18 cellular contexts compared by ENCODE assay signal in the genomic region with DNA sequence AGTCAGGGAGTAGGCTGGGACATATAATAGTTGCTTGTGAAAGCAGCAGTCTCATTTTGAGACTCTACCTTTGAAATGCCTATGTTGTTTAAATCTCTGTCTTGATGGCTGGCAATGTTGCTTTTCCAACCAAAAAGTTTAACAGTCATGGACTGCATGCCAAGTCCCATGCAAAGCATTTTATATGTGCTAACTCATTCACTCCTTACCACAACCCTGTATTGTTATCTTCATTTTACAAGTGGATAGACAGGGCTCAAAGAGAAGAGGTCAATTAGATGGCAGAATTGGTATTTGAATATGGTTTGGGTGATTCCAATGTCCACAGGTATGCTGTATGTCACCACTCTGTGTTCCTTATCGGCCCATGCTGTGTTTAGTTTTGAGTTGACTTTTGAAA.
DNase-seq lines count a peak whose midpoint lies in the region; ATAC-seq and TF ChIP-seq lines count a peak whose summit lies in the region.
"Had no signal": no experiment of that assay in that cellular context is flagged by ENCODE, and none has a peak within 500 bp of the region (broad histone marks: within the 10 kb centered on the region; RNA-seq: fewer than 3 reads in every experiment).

No MANE protein-coding gene starts in this region.

- H3K9me3 Mint-ChIP-seq in neural progenitor cell = no peaks in the 10 kb centered on the region

- H3K4me3 ChIP-seq in AG09309 (ENCODE audit: control insufficient read depth, low read depth, low read length) (no peak overlapping the region), fibroblast of the aortic adventitia (ENCODE audit: low read depth, low read length) (no peak overlapping the region), prostate gland (no peak overlapping the region), neural progenitor cell (no peak overlapping the region), left lung (no peak overlapping the region)
- H3K4me3 ChIP-seq: A549, BLaER1, GM12878, GM23248 had no signal

- H3K4me3 Mint-ChIP-seq in neural progenitor cell = no peak overlapping the region
- H3K4me3 Mint-ChIP-seq: CD14-positive monocyte; CD4-positive, alpha-beta memory T cell had no signal

- no peak for TF ChIP-seq POLR2A in prostate gland (IDR thresholded peaks at IDR 0.05)

- H3K79me2 ChIP-seq in neural progenitor cell (ENCODE audit: low read depth) = no peaks in the 10 kb centered on the region

- no peaks in the 10 kb centered on the region for H4K20me1 ChIP-seq in neural progenitor cell (ENCODE audit: low read depth)
- H4K20me1 ChIP-seq: BLaER1 had no signal

- intact Hi-C loops in prostate gland (cut with DNase I) = no loop called here
- intact Hi-C loops in left lung (cut with DNase I) = no loop called here

- peaks cover 2% of the 10 kb centered on the region for H3K27me3 Mint-ChIP-seq in neural progenitor cell (ENCODE audit: insufficient read depth, low read depth)

- ATAC-seq in left lung = no peak
- ATAC-seq: A549, GM12878 had no signal

- no peak for TF ChIP-seq CTCF in AG09309 (IDR thresholded peaks at IDR 0.05; ENCODE audit: control insufficient read depth, insufficient read depth, low read depth, low read length, missing control alignments)
- TF ChIP-seq CTCF in fibroblast of the aortic adventitia (IDR thresholded peaks at IDR 0.05; ENCODE audit: insufficient read depth, low read length) = no peak
- no peak for TF ChIP-seq CTCF in prostate gland (IDR thresholded peaks at IDR 0.05)
- TF ChIP-seq CTCF in neural progenitor cell (IDR thresholded peaks at IDR 0.05) = no peak
- no peak for TF ChIP-seq CTCF in left lung (IDR thresholded peaks at IDR 0.05)

- H3F3A ChIP-seq in neural progenitor cell (ENCODE audit: low read depth) = no peaks in the 10 kb centered on the region

- no peak overlapping the region for H3K9ac ChIP-seq in neural progenitor cell
- H3K9ac ChIP-seq: BLaER1, GM23248 had no signal

- H3K4me1 ChIP-seq in prostate gland (replicated peaks) (no peaks in the 10 kb centered on the region), neural progenitor cell (no peaks in the 10 kb centered on the region), left lung (no peaks in the 10 kb centered on the region)
- H3K4me1 ChIP-seq: A549, BLaER1 had no signal

- H3K4me2 ChIP-seq in neural progenitor cell = no peak overlapping the region
- H3K4me2 ChIP-seq: A549, BLaER1 had no signal

- H2AFZ ChIP-seq in neural progenitor cell (replicated peaks) = no peak overlapping the region
- H2AFZ ChIP-seq: GM23248 had no signal

- WGBS in prostate gland = 81% methylated on average over 1 of the region's 1 CpG

- peak overlapping the region; percentile 19 to 27 for H3K27ac ChIP-seq in prostate gland
- no peak overlapping the region for H3K27ac ChIP-seq in neural progenitor cell
- H3K27ac ChIP-seq in left lung = no peak overlapping the region
- H3K27ac ChIP-seq: 22Rv1, BLaER1, GM23248, HL-60 had no signal

- H3K36me3 ChIP-seq in prostate gland (no peaks in the 10 kb centered on the region), neural progenitor cell (no peaks in the 10 kb centered on the region), left lung (no peaks in the 10 kb centered on the region)
- H3K36me3 ChIP-seq: BLaER1 had no signal

- H3K27me3 ChIP-seq in prostate gland (replicated peaks; ENCODE audit: insufficient read depth) (no peaks in the 10 kb centered on the region), neural progenitor cell (no peaks in the 10 kb centered on the region), left lung (no peaks in the 10 kb centered on the region)
- H3K27me3 ChIP-seq: BLaER1 had no signal

- H3K36me3 Mint-ChIP-seq in neural progenitor cell = no peaks in the 10 kb centered on the region
- H3K36me3 Mint-ChIP-seq: CD14-positive monocyte; CD4-positive, alpha-beta memory T cell had no signal

- H3K4me1 Mint-ChIP-seq in neural progenitor cell = no peaks in the 10 kb centered on the region
- H3K4me1 Mint-ChIP-seq: CD14-positive monocyte; CD4-positive, alpha-beta memory T cell had no signal

- peak; percentile 34 for DNase-seq in AG09309 (ENCODE audit: low read depth)
- DNase-seq in M059J (ENCODE audit: low read depth) = peak; percentile 22
- DNase-seq in fibroblast of the aortic adventitia (ENCODE audit: low read depth) = peak; percentile 25
- no peak for DNase-seq in prostate gland (ENCODE audit: low spot score)
- DNase-seq in neural progenitor cell (ENCODE audit: low spot score) = no peak
- DNase-seq in NOMO-1 treated with dmso at 0.1 percent for 144 hours (lab: John Stamatoyannopoulos, UW; ENCODE audit: unreplicated experiment) = no peak
- DNase-seq in left lung = no peak
- DNase-seq: CD4-positive, alpha-beta memory T cell; DND-41; EL; GM23248; HCEC 1CT had no signal

- H3K27ac Mint-ChIP-seq in neural progenitor cell = no peak overlapping the region
- H3K27ac Mint-ChIP-seq: CD14-positive monocyte; CD4-positive, alpha-beta memory T cell had no signal

- no peaks in the 10 kb centered on the region for H3K9me3 ChIP-seq in prostate gland
- no peaks in the 10 kb centered on the region for H3K9me3 ChIP-seq in neural progenitor cell (ENCODE audit: low read depth)
- H3K9me3 ChIP-seq in left lung = peaks cover 0 to under 1% of the 10 kb centered on the region in 2 donors
- H3K9me3 ChIP-seq: A549, BLaER1 had no signal

Comparison
In these comparisons a context has a peak if more than half of its experiments do, and no peak if none do; other contexts are left out.
1. DNase-seq: peak in AG09309 (single experiment), M059J (single experiment) and fibroblast of the aortic adventitia (single experiment); none in prostate gland (single experiment), neural progenitor cell (single experiment), NOMO-1 treated with dmso at 0.1 percent for 144 hours (single experiment) and left lung (0 of 2).
2. H3K27ac ChIP-seq: peak in prostate gland (2 of 2); none in neural progenitor cell (single experiment) and left lung (0 of 2).